Comparison of ENCODE assay signal across 9 cellular contexts in genomic region chr14:70013269-70013873, GRCh38.
A peak's percentile ranks its signal among the peaks of the same experiment; 100 is the strongest.
DNase-seq lines count a peak whose midpoint lies in the region; ATAC-seq and TF ChIP-seq lines count a peak whose summit lies in the region.
"Had no signal": no experiment of that assay in that cellular context is flagged by ENCODE, and none has a peak within 500 bp of the region (broad histone marks: within the 10 kb centered on the region; RNA-seq: fewer than 3 reads in every experiment).

No MANE protein-coding gene starts in this region.

- no peaks in the 10 kb centered on the region for H3K4me1 ChIP-seq in effector memory CD4-positive, alpha-beta T cell (ENCODE audit: control insufficient read depth, insufficient read depth, low read length, poor library complexity, severe bottlenecking)

- H3K27ac Mint-ChIP-seq in neural crest cell (ENCODE audit: unreplicated experiment), result peak overlapping the region; percentile 10
- H3K27ac Mint-ChIP-seq: activated naive CD4-positive, alpha-beta T cell treated with anti-CD3 and anti-CD28 coated beads, Interleukin-2, amount 50 U/mL, for 24 hours had no signal

- H3K36me3 Mint-ChIP-seq in neural crest cell (ENCODE audit: low read depth), result peaks cover 57% of the 10 kb centered on the region
- H3K36me3 Mint-ChIP-seq: activated naive CD4-positive, alpha-beta T cell treated with anti-CD3 and anti-CD28 coated beads, Interleukin-2, amount 50 U/mL, for 24 hours had no signal

- H3K36me3 ChIP-seq in MG63, result no peaks in the 10 kb centered on the region
- H3K36me3 ChIP-seq in effector memory CD4-positive, alpha-beta T cell (ENCODE audit: control insufficient read depth, insufficient read depth, low read length), result no peaks in the 10 kb centered on the region

- H3K27me3 ChIP-seq in MG63, result no peaks in the 10 kb centered on the region
- no peaks in the 10 kb centered on the region for H3K27me3 ChIP-seq in effector memory CD4-positive, alpha-beta T cell (replicated peaks; ENCODE audit: control insufficient read depth, insufficient read depth, low read length, poor library complexity, severe bottlenecking)

- peaks cover 67% of the 10 kb centered on the region for H3K4me1 Mint-ChIP-seq in neural crest cell

- no peak overlapping the region for H3K4me3 ChIP-seq in MG63
- no peak overlapping the region for H3K4me3 ChIP-seq in effector memory CD4-positive, alpha-beta T cell (ENCODE audit: insufficient read depth, low read depth, low read length, poor library complexity, severe bottlenecking)

- ATAC-seq in HG03378 (IDR thresholded peaks at IDR 0.05; ENCODE audit: unreplicated experiment), result no peak
- no peak for ATAC-seq in HG03108 (IDR thresholded peaks at IDR 0.05; ENCODE audit: unreplicated experiment)

- H3K9me3 ChIP-seq in MG63, result no peaks in the 10 kb centered on the region
- H3K9me3 ChIP-seq in effector memory CD4-positive, alpha-beta T cell (ENCODE audit: control insufficient read depth, low read length), result no peaks in the 10 kb centered on the region

- H3K9me3 Mint-ChIP-seq in neural crest cell, result peaks cover 6% of the 10 kb centered on the region
- H3K9me3 Mint-ChIP-seq: activated naive CD4-positive, alpha-beta T cell treated with anti-CD3 and anti-CD28 coated beads, Interleukin-2, amount 50 U/mL, for 24 hours had no signal

- H3K27me3 Mint-ChIP-seq in neural crest cell (ENCODE audit: low read depth), result no peaks in the 10 kb centered on the region

- peak; percentile 69 for TF ChIP-seq CTCF in neural crest cell (conservative IDR thresholded peaks at IDR 0.05)

- H3K4me3 Mint-ChIP-seq in neural crest cell, result no peak overlapping the region
- H3K4me3 Mint-ChIP-seq: activated naive CD4-positive, alpha-beta T cell treated with anti-CD3 and anti-CD28 coated beads, Interleukin-2, amount 50 U/mL, for 24 hours had no signal

- DNase-seq in activated CD4-positive, alpha-beta T cell treated with anti-CD3 and anti-CD28 coated beads for 48 hours, result peak; percentile 71
- no peak for DNase-seq in activated CD4-positive, alpha-beta T cell treated with anti-CD3 and anti-CD28 coated beads, Interleukin-2, amount 50 U/mL, for 1 hour
- peak; percentile 13 for DNase-seq in MG63
- peak; percentile 17 for DNase-seq in cerebellar cortex (ENCODE audit: low spot score)
- DNase-seq in neural crest cell (ENCODE audit: low read depth, low spot score), result peak; percentile 63
- no peak for DNase-seq in effector memory CD4-positive, alpha-beta T cell

- H3K27ac ChIP-seq in effector memory CD4-positive, alpha-beta T cell (ENCODE audit: insufficient read depth, low read length, poor library complexity, severe bottlenecking), result no peak overlapping the region

Comparison
In these comparisons a context has a peak if more than half of its experiments do, and no peak if none do; other contexts are left out.
1. DNase-seq: peak in activated CD4-positive, alpha-beta T cell treated with anti-CD3 and anti-CD28 coated beads for 48 hours (single experiment), MG63 (single experiment), cerebellar cortex (single experiment) and neural crest cell (single experiment); none in activated CD4-positive, alpha-beta T cell treated with anti-CD3 and anti-CD28 coated beads, Interleukin-2, amount 50 U/mL, for 1 hour (single experiment) and effector memory CD4-positive, alpha-beta T cell (0 of 3).